2 cellular contexts compared by ENCODE assay signal in the genomic region with DNA sequence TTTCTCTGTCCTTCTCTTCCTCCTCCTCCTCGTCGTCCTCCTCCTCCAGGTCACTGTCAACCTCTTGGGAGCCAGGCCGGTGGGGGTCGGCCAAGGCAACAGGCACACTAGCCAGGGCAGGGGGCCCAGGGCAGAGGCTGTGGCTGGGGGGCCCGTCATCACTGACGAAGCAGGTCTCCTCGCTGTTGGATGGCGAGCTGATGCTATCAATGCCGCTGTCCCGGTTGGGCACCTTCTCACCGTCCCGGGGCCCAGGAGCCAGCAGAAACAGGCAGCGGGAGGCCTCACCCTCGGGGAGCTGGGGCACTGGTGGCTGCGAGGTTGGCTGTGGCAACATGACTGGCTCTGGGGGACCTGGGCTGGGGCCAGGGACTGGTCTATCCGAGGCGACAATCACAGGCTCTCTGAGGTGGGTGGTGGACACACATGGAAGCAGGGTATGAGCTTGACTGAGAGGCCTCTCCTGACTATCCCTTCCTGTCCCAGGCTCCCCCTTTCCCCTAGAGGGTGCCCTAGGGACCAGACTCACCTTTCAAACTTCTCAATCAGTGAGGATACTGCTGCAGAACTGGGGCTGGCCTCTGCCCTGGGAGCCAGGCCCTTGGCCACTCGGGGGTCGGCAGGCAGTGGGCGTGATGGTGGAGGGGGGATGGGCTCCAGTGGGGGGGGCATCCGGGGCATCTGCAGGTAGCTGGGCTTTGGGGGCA.
TF ChIP-seq lines count a peak whose summit lies in the region.

No MANE protein-coding gene starts in this region.

TF ChIP-seq in GM23338, 12 proteins besides CTCF, POLR2A, EP300 and RAD21 (continues in another document):
- TF ChIP-seq, protein P1, sequence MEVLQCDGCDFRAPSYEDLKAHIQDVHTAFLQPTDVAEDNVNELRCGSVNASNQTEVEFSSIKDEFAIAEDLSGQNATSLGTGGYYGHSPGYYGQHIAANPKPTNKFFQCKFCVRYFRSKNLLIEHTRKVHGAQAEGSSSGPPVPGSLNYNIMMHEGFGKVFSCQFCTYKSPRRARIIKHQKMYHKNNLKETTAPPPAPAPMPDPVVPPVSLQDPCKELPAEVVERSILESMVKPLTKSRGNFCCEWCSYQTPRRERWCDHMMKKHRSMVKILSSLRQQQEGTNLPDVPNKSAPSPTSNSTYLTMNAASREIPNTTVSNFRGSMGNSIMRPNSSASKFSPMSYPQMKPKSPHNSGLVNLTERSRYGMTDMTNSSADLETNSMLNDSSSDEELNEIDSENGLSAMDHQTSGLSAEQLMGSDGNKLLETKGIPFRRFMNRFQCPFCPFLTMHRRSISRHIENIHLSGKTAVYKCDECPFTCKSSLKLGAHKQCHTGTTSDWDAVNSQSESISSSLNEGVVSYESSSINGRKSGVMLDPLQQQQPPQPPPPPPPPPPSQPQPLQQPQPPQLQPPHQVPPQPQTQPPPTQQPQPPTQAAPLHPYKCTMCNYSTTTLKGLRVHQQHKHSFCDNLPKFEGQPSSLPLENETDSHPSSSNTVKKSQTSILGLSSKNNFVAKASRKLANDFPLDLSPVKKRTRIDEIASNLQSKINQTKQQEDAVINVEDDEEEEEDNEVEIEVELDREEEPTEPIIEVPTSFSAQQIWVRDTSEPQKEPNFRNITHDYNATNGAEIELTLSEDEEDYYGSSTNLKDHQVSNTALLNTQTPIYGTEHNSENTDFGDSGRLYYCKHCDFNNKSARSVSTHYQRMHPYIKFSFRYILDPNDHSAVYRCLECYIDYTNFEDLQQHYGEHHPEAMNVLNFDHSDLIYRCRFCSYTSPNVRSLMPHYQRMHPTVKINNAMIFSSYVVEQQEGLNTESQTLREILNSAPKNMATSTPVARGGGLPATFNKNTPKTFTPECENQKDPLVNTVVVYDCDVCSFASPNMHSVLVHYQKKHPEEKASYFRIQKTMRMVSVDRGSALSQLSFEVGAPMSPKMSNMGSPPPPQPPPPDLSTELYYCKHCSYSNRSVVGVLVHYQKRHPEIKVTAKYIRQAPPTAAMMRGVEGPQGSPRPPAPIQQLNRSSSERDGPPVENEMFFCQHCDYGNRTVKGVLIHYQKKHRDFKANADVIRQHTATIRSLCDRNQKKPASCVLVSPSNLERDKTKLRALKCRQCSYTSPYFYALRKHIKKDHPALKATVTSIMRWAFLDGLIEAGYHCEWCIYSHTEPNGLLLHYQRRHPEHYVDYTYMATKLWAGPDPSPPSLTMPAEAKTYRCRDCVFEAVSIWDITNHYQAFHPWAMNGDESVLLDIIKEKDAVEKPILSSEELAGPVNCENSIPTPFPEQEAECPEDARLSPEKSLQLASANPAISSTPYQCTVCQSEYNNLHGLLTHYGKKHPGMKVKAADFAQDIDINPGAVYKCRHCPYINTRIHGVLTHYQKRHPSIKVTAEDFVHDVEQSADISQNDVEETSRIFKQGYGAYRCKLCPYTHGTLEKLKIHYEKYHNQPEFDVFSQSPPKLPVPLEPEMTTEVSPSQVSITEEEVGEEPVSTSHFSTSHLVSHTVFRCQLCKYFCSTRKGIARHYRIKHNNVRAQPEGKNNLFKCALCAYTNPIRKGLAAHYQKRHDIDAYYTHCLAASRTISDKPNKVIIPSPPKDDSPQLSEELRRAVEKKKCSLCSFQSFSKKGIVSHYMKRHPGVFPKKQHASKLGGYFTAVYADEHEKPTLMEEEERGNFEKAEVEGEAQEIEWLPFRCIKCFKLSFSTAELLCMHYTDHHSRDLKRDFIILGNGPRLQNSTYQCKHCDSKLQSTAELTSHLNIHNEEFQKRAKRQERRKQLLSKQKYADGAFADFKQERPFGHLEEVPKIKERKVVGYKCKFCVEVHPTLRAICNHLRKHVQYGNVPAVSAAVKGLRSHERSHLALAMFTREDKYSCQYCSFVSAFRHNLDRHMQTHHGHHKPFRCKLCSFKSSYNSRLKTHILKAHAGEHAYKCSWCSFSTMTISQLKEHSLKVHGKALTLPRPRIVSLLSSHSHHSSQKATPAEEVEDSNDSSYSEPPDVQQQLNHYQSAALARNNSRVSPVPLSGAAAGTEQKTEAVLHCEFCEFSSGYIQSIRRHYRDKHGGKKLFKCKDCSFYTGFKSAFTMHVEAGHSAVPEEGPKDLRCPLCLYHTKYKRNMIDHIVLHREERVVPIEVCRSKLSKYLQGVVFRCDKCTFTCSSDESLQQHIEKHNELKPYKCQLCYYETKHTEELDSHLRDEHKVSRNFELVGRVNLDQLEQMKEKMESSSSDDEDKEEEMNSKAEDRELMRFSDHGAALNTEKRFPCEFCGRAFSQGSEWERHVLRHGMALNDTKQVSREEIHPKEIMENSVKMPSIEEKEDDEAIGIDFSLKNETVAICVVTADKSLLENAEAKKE (CRISPR knock-in tag; IDR thresholded peaks at IDR 0.05), result no peak
- no peak for TF ChIP-seq ZNF114 (CRISPR knock-in tag; IDR thresholded peaks at IDR 0.05)
- TF ChIP-seq, protein P2, sequence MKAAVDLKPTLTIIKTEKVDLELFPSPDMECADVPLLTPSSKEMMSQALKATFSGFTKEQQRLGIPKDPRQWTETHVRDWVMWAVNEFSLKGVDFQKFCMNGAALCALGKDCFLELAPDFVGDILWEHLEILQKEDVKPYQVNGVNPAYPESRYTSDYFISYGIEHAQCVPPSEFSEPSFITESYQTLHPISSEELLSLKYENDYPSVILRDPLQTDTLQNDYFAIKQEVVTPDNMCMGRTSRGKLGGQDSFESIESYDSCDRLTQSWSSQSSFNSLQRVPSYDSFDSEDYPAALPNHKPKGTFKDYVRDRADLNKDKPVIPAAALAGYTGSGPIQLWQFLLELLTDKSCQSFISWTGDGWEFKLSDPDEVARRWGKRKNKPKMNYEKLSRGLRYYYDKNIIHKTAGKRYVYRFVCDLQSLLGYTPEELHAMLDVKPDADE (IDR thresholded peaks at IDR 0.05), result no peak
- TF ChIP-seq EZH2phosphoT487 (IDR thresholded peaks at IDR 0.05; ENCODE audit: unreplicated experiment), result no peak
- no peak for TF ChIP-seq JUNB (IDR thresholded peaks at IDR 0.05; ENCODE audit: unreplicated experiment)
- no peak for TF ChIP-seq EZH2 (IDR thresholded peaks at IDR 0.05; ENCODE audit: low read depth, unreplicated experiment)
- no peak for TF ChIP-seq CREB1 (CRISPR knock-in tag; IDR thresholded peaks at IDR 0.05; ENCODE audit: low read depth)
- TF ChIP-seq NANOG (IDR thresholded peaks at IDR 0.05; ENCODE audit: borderline replicate concordance), result no peak
- no peak for TF ChIP-seq STAT1 (IDR thresholded peaks at IDR 0.05; ENCODE audit: unreplicated experiment)
- no peak for TF ChIP-seq ZNF331 (CRISPR knock-in tag; IDR thresholded peaks at IDR 0.05; ENCODE audit: low read depth)

TF ChIP-seq in K562, 482 proteins besides CTCF, POLR2A, EP300 and RAD21:
- TF ChIP-seq, protein P3, sequence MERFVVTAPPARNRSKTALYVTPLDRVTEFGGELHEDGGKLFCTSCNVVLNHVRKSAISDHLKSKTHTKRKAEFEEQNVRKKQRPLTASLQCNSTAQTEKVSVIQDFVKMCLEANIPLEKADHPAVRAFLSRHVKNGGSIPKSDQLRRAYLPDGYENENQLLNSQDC (CRISPR knock-in tag; IDR thresholded peaks at IDR 0.05), result no peak
- TF ChIP-seq ZNF830 (CRISPR knock-in tag; IDR thresholded peaks at IDR 0.05) (no peak), ZNF217 (CRISPR knock-in tag; IDR thresholded peaks at IDR 0.05) (no peak), THRAP3 (IDR thresholded peaks at IDR 0.05; ENCODE audit: borderline replicate concordance) (no peak), CBFB (CRISPR knock-in tag; IDR thresholded peaks at IDR 0.05) (no peak), POLR3A (IDR thresholded peaks at IDR 0.05; ENCODE audit: borderline replicate concordance, extremely low read depth, insufficient read depth, insufficient read length) (no peak), PML (IDR thresholded peaks at IDR 0.05; ENCODE audit: low read length) (no peak), KLF1 (tag; IDR thresholded peaks at IDR 0.05) (no peak), NFIX (CRISPR knock-in tag; IDR thresholded peaks at IDR 0.05; ENCODE audit: low read depth) (no peak), HOXB6 (CRISPR knock-in tag; IDR thresholded peaks at IDR 0.05; ENCODE audit: borderline replicate concordance) (no peak), ZNF263 (CRISPR knock-in tag; IDR thresholded peaks at IDR 0.05; ENCODE audit: borderline replicate concordance) (no peak), NCOA2 (IDR thresholded peaks at IDR 0.05; ENCODE audit: partially characterized antibody in 2 of 2) (no peak), KHSRP (IDR thresholded peaks at IDR 0.05) (no peak), E2F4 (CRISPR knock-in tag; IDR thresholded peaks at IDR 0.05; ENCODE audit: low read depth) (no peak), ZNF121 (CRISPR knock-in tag; conservative IDR thresholded peaks at IDR 0.05) (no peak)
